In the genomic region with DNA sequence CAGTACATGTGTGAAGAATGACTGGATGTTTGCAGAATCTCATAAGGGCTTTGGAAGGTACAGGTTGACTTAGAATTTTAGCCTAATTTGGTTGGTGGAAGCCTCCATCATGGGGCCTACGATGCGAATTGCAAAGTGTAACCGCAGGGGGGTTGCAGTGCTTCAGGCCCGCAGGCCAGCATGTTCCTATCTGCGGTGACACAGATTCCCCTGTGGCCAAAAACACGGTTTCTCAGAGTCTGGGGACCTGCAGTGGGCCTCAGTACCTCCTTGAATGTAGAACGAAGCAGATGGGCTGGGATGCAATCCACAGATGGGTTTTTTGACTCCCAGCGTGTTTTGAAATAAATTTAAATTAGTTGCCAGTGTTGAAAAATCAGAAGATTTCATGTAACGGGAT, we compare ENCODE assay signal across 19 cellular contexts. TPM values are rescaled to one million over a fixed set of nuclear protein-coding genes. Genes with fewer than 3 reads are reported as not detected.
A peak's percentile ranks its signal among the peaks of the same experiment; 100 is the strongest.
DNase-seq lines count a peak whose midpoint lies in the region; ATAC-seq and TF ChIP-seq lines count a peak whose summit lies in the region.
"Had no signal": no experiment of that assay in that cellular context is flagged by ENCODE, and none has a peak within 500 bp of the region (broad histone marks: within the 10 kb centered on the region; RNA-seq: fewer than 3 reads in every experiment).

No MANE protein-coding gene starts in this region.

- H3K4me1 ChIP-seq in BLaER1 treated with 17β-estradiol and CSF1 and Interleukin-3, amounts not matched to agents 10 nM and 100 nM: peaks cover 43 to 84% (median 66%) of the 10 kb centered on the region in 10 experiments
- H3K4me1 ChIP-seq: BE2C had no signal

- H3K9me3 Mint-ChIP-seq in chondrocyte (ENCODE audit: low read depth): no peaks in the 10 kb centered on the region

- H3K27me3 Mint-ChIP-seq in chondrocyte (ENCODE audit: low read depth): no peaks in the 10 kb centered on the region

- peaks cover 0 to 57% (median 7%) of the 10 kb centered on the region in 11 experiments; a peak in 14 of 22 replicates for H3K36me3 ChIP-seq in BLaER1 treated with 17β-estradiol and CSF1 and Interleukin-3, amounts not matched to agents 10 nM and 100 nM
- H3K36me3 ChIP-seq in H7 (replicated peaks; ENCODE audit: control insufficient read depth, insufficient read depth, low read length): no peaks in the 10 kb centered on the region
- H3K36me3 ChIP-seq: BE2C had no signal

- H3K36me3 Mint-ChIP-seq in chondrocyte (ENCODE audit: low read depth): peaks cover 5% of the 10 kb centered on the region

- H3K4me3 ChIP-seq in BLaER1 treated with 17β-estradiol and CSF1 and Interleukin-3, amounts not matched to agents 10 nM and 100 nM: peak overlapping the region in 1 of 10 experiments; percentile 16; a peak in 1 of 20 replicates
- no peak overlapping the region for H3K4me3 ChIP-seq in H7 (ENCODE audit: insufficient read depth, low read depth, low read length)

- H3K4me1 Mint-ChIP-seq in chondrocyte (ENCODE audit: low read depth): peaks cover 11% of the 10 kb centered on the region

- H3K9ac ChIP-seq in BLaER1 treated with 17β-estradiol and CSF1 and Interleukin-3, amounts not matched to agents 10 nM and 100 nM: peak overlapping the region in 9 of 11 experiments; percentile 29 to 68 (median 58); a peak in 14 of 22 replicates

- DNase-seq in H7 (peak; percentile 69), iPS-NIHi7 (ENCODE audit: extremely low spot score) (peak; percentile 48), chondrocyte (ENCODE audit: low spot score) (no peak), NCI-H1048 (lab: John Stamatoyannopoulos, UW) (no peak), NCI-H1417 treated with DMSO at 0.1 percent for 48 hours (lab: John Stamatoyannopoulos, UW) (no peak)
- DNase-seq: BE2C, DND-41, MM.1S, NCI-H1105, NCI-H1694, NCI-H2081 treated with DMSO at 0.1 percent for 48 hours, NCI-H446 treated with DMSO at 0.1 percent for 48 hours, NCI-H69 had no signal

- no peaks in the 10 kb centered on the region for H3K9me3 ChIP-seq in BLaER1 treated with 17β-estradiol and CSF1 and Interleukin-3, amounts not matched to agents 10 nM and 100 nM (replicated peaks in 1 of 11)
- H3K9me3 ChIP-seq: BE2C had no signal

- H3K27me3 ChIP-seq in BLaER1 treated with 17β-estradiol and CSF1 and Interleukin-3, amounts not matched to agents 10 nM and 100 nM: peaks cover 36 to 96% (median 81%) of the 10 kb centered on the region in 11 experiments
- H3K27me3 ChIP-seq in H7 (ENCODE audit: control insufficient read depth, insufficient read depth, low read length): peaks cover 1% of the 10 kb centered on the region; the same call in 1 of the 2 replicates
- H3K27me3 ChIP-seq: BE2C had no signal

- peak overlapping the region; percentile 32 to 79 (median 74); a peak in 20 of 22 replicates for H3K27ac ChIP-seq in BLaER1 treated with 17β-estradiol and CSF1 and Interleukin-3, amounts not matched to agents 10 nM and 100 nM
- peak overlapping the region; percentile 54 for H3K27ac ChIP-seq in cingulate gyrus (ENCODE audit: low read depth, low read length)

- H4K20me1 ChIP-seq in BLaER1 treated with 17β-estradiol and CSF1 and Interleukin-3, amounts not matched to agents 10 nM and 100 nM: peaks cover 0 to 91% (median 33%) of the 10 kb centered on the region in 11 experiments; a peak in 17 of 22 replicates

- H3K27ac Mint-ChIP-seq in chondrocyte (ENCODE audit: unreplicated experiment): no peak overlapping the region

- no peak for TF ChIP-seq CTCF in chondrocyte (IDR thresholded peaks at IDR 0.05)

- peak overlapping the region; percentile 70 to 98 (median 87) for H3K4me2 ChIP-seq in BLaER1 treated with 17β-estradiol and CSF1 and Interleukin-3, amounts not matched to agents 10 nM and 100 nM

- no peak for ATAC-seq in GM18511 (IDR thresholded peaks at IDR 0.05; ENCODE audit: unreplicated experiment)

- no peak overlapping the region for H3K4me3 Mint-ChIP-seq in chondrocyte (ENCODE audit: unreplicated experiment)

RNA-seq across cellular contexts. Expression of gene KIAA0513, which starts 34.7 kb away (rescaled TPM):
- total RNA-seq in H7 (2014; rRNA removed; shearing (Covaris generic)): 5.1 and 11.7 TPM in 2 replicates
- total RNA-seq in chondrocyte: 10.4 to 13.0 TPM (median 11.6 TPM) in 3 replicates

RNA-seq across cellular contexts. Expression of gene CIBAR2, which starts 50.0 kb away (rescaled TPM):
- total RNA-seq in H7 (2014; rRNA removed; shearing (Covaris generic)): not detected in 2 replicates
- not detected in 3 replicates for total RNA-seq in chondrocyte
- total RNA-seq: A172, LHCN-M2, Right ventricle myocardium inferior had no signal

RNA-seq across cellular contexts. Expression of gene ZDHHC7, which starts 51.0 kb away (rescaled TPM):
- total RNA-seq in H7 (2014; rRNA removed; shearing (Covaris generic)): 56.9 and 60.7 TPM in 2 replicates
- 45.3 to 51.6 TPM (median 50.2 TPM) in 3 replicates for total RNA-seq in chondrocyte

Comparison
In these comparisons a context has a peak if more than half of its experiments do, and no peak if none do; other contexts are left out.
1. DNase-seq: peak in H7 (single experiment) and iPS-NIHi7 (single experiment); none in chondrocyte (single experiment), NCI-H1048 (single experiment) and NCI-H1417 treated with DMSO at 0.1 percent for 48 hours (single experiment).